In the genomic region with DNA sequence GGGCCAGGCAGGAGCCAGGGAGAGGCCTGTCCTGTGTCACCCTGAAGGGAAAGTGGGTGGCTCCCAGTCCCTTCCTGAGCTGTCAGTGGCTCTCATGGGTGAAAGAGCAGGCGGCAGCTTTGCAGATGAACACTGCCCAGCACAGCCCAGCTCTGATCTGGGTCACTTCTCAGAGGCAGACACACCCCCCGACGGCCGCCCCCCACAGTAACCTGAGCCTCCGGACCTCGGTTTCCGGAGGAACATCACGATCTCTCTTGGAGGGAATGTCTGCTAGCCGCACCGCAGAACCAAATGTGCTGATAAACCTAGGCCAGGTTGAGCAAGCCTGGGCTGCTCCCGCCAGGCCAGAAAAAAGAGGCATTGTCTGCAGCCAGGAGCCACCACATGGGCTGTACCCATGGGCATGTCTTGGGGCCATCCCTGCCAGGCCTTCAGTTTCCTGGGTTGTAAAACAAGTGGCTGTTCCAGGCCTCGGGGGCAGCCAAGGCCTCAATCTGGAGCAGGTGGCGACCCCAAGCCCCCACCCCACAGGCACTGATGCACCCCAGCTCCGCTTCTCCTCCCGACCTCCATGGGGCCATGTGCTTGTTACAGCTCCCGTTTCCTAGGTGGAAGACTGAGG, we compare ENCODE assay signal across 9 cellular contexts. TPM values are rescaled to one million over a fixed set of nuclear protein-coding genes. Genes with fewer than 3 reads are reported as not detected.
DNase-seq lines count a peak whose midpoint lies in the region; ATAC-seq and TF ChIP-seq lines count a peak whose summit lies in the region.
"Had no signal": no experiment of that assay in that cellular context is flagged by ENCODE, and none has a peak within 500 bp of the region (broad histone marks: within the 10 kb centered on the region; RNA-seq: fewer than 3 reads in every experiment).

No MANE protein-coding gene starts in this region.

- no peak overlapping the region for H3K27ac Mint-ChIP-seq in CD4-positive, alpha-beta T cell
- H3K27ac Mint-ChIP-seq in T-helper 2 cell treated with Interferon-gamma antibody and Interleukin-4, amounts not matched to agents 5 μg/mL and 100 μg/mL, for 36 hours: no peak overlapping the region

- H3K9me3 ChIP-seq in Karpas-422 (ENCODE audit: low read length) (no peaks in the 10 kb centered on the region), tibial artery (no peaks in the 10 kb centered on the region)
- no peaks in the 10 kb centered on the region for H3K9me3 ChIP-seq in CD4-positive, alpha-beta T cell (ENCODE audit: control insufficient read depth, low read length)

- TF ChIP-seq CTCF in cardiac fibroblast (IDR thresholded peaks at IDR 0.05; ENCODE audit: low read depth, low read length): no peak
- no peak for TF ChIP-seq CTCF in tibial artery (IDR thresholded peaks at IDR 0.05)
- no peak for TF ChIP-seq CTCF in CD4-positive, alpha-beta T cell (IDR thresholded peaks at IDR 0.05)

- no peak overlapping the region for H3K9ac ChIP-seq in Karpas-422 (ENCODE audit: low read length)

- H3K4me3 Mint-ChIP-seq in CD4-positive, alpha-beta T cell: no peak overlapping the region
- no peak overlapping the region for H3K4me3 Mint-ChIP-seq in T-helper 2 cell treated with Interferon-gamma antibody and Interleukin-4, amounts not matched to agents 5 μg/mL and 100 μg/mL, for 36 hours

- no peaks in the 10 kb centered on the region for H3K9me2 ChIP-seq in Karpas-422 (replicated peaks; ENCODE audit: insufficient read depth, low read length)

- no peaks in the 10 kb centered on the region for H3K27me3 ChIP-seq in Karpas-422 (ENCODE audit: low read length)
- H3K27me3 ChIP-seq in tibial artery: no peaks in the 10 kb centered on the region
- H3K27me3 ChIP-seq in CD4-positive, alpha-beta T cell (ENCODE audit: control insufficient read depth, insufficient read depth, low read length): no peaks in the 10 kb centered on the region

- CTCF ChIA-PET in CD4-positive, alpha-beta T cell (lab: Charles Lee): no interaction called here

- no peak for DNase-seq in Karpas-422
- DNase-seq in cardiac fibroblast (ENCODE audit: low read depth in 2 of 2): peak; percentile 80 to 83
- no peak for DNase-seq in left lobe of liver (ENCODE audit: low spot score)
- peak; percentile 74 to 85 for DNase-seq in tibial artery
- DNase-seq in CD4-positive, alpha-beta T cell: no peak
- no peak for DNase-seq in stimulated activated CD8-positive, alpha-beta memory T cell treated with anti-CD3 and anti-CD28 coated beads, Interleukin-4, amount 100 ng/mL, for 48 hours
- no peak for DNase-seq in T-helper 2 cell treated with Interferon-gamma antibody and Interleukin-4, amounts not matched to agents 5 μg/mL and 100 μg/mL, for 36 hours (ENCODE audit: low spot score)
- no peak for DNase-seq in activated T-cell treated with anti-CD3 and anti-CD28 coated beads for 4 hours
- DNase-seq: cortex of kidney had no signal

- peak; percentile 81 for ATAC-seq in left lobe of liver
- ATAC-seq in CD4-positive, alpha-beta T cell (ENCODE audit: poor library complexity): no peak

- H3K36me3 ChIP-seq in Karpas-422 (ENCODE audit: insufficient read depth, low read length) (no peaks in the 10 kb centered on the region), tibial artery (no peaks in the 10 kb centered on the region)

- peaks cover 99% of the 10 kb centered on the region for H3K79me2 ChIP-seq in Karpas-422 (ENCODE audit: low read length)

- peaks cover 77% of the 10 kb centered on the region for H4K20me1 ChIP-seq in Karpas-422 (ENCODE audit: insufficient read depth, low read depth, low read length)

- H3K27ac ChIP-seq in Karpas-422 (ENCODE audit: low read length) (no peak overlapping the region), tibial artery (peak overlapping the region; percentile 51)
- H3K27ac ChIP-seq in CD4-positive, alpha-beta T cell (ENCODE audit: low read depth, low read length): no peak overlapping the region

- H3K4me1 ChIP-seq in Karpas-422 (ENCODE audit: low read length): peaks cover 26% of the 10 kb centered on the region
- peaks cover 9 to 95% (median 72%) of the 10 kb centered on the region in 4 donors for H3K4me1 ChIP-seq in tibial artery

- H2AFZ ChIP-seq in Karpas-422 (ENCODE audit: low read length): no peak overlapping the region

- no peaks in the 10 kb centered on the region for H3K27me3 Mint-ChIP-seq in CD4-positive, alpha-beta T cell
- no peaks in the 10 kb centered on the region for H3K27me3 Mint-ChIP-seq in T-helper 2 cell treated with Interferon-gamma antibody and Interleukin-4, amounts not matched to agents 5 μg/mL and 100 μg/mL, for 36 hours (ENCODE audit: low read depth)

- H3K4me2 ChIP-seq in Karpas-422 (ENCODE audit: low read depth, low read length, poor library complexity, severe bottlenecking): peak overlapping the region; percentile 16

- H3K36me3 Mint-ChIP-seq in CD4-positive, alpha-beta T cell (ENCODE audit: low read depth): peaks cover 4% of the 10 kb centered on the region
- no peaks in the 10 kb centered on the region for H3K36me3 Mint-ChIP-seq in T-helper 2 cell treated with Interferon-gamma antibody and Interleukin-4, amounts not matched to agents 5 μg/mL and 100 μg/mL, for 36 hours (ENCODE audit: low read depth)

- intact Hi-C loops in tibial artery (cut with DNase I; ENCODE audit: low total_unique reads): loop anchor here (10.0 kb wide), 1 partner anchor 145 kb away; no protein-coding TSS in a partner anchor
- intact Hi-C loops in CD4-positive, alpha-beta T cell (cut with DNase I, micrococcal nuclease): no loop called here

- H3K4me3 ChIP-seq in Karpas-422 (ENCODE audit: low read length) (no peak overlapping the region), cardiac fibroblast (replicated peaks in 1 of 2; ENCODE audit: low read depth in 2 of 2, low read length in 2 of 2) (no peak overlapping the region), tibial artery (no peak overlapping the region)

- no peaks in the 10 kb centered on the region for H3K9me3 Mint-ChIP-seq in CD4-positive, alpha-beta T cell
- H3K9me3 Mint-ChIP-seq in T-helper 2 cell treated with Interferon-gamma antibody and Interleukin-4, amounts not matched to agents 5 μg/mL and 100 μg/mL, for 36 hours: no peaks in the 10 kb centered on the region

- POLR2A ChIA-PET in CD4-positive, alpha-beta T cell (lab: Charles Lee): no interaction called here

- peaks cover 44% of the 10 kb centered on the region for H3K4me1 Mint-ChIP-seq in CD4-positive, alpha-beta T cell (ENCODE audit: low read depth)
- peaks cover 6% of the 10 kb centered on the region for H3K4me1 Mint-ChIP-seq in T-helper 2 cell treated with Interferon-gamma antibody and Interleukin-4, amounts not matched to agents 5 μg/mL and 100 μg/mL, for 36 hours (ENCODE audit: low read depth)

RNA-seq across cellular contexts. Expression of a gene that starts 57.6 kb away (rescaled TPM):
- total RNA-seq in Karpas-422 (2014; rRNA removed; shearing (Covaris generic); ENCODE audit: low replicate concordance): 36.8 and 75.4 TPM in 2 replicates
- total RNA-seq in left lobe of liver: 58.3 TPM
- total RNA-seq in CD4-positive, alpha-beta T cell: 100 to 1,000 TPM; 133 to 140 TPM

Comparison
In these comparisons a context has a peak if more than half of its experiments do, and no peak if none do; other contexts are left out.
1. DNase-seq: peak in cardiac fibroblast (2 of 2) and tibial artery (2 of 2); none in Karpas-422 (single experiment), left lobe of liver (single experiment), CD4-positive, alpha-beta T cell (0 of 10), stimulated activated CD8-positive, alpha-beta memory T cell treated with anti-CD3 and anti-CD28 coated beads, Interleukin-4, amount 100 ng/mL, for 48 hours (single experiment), T-helper 2 cell treated with Interferon-gamma antibody and Interleukin-4, amounts not matched to agents 5 μg/mL and 100 μg/mL, for 36 hours (single experiment) and activated T-cell treated with anti-CD3 and anti-CD28 coated beads for 4 hours (single experiment).
2. H3K27ac ChIP-seq: peak in tibial artery (2 of 2); none in Karpas-422 (single experiment) and CD4-positive, alpha-beta T cell (single experiment).